In the genomic region with DNA sequence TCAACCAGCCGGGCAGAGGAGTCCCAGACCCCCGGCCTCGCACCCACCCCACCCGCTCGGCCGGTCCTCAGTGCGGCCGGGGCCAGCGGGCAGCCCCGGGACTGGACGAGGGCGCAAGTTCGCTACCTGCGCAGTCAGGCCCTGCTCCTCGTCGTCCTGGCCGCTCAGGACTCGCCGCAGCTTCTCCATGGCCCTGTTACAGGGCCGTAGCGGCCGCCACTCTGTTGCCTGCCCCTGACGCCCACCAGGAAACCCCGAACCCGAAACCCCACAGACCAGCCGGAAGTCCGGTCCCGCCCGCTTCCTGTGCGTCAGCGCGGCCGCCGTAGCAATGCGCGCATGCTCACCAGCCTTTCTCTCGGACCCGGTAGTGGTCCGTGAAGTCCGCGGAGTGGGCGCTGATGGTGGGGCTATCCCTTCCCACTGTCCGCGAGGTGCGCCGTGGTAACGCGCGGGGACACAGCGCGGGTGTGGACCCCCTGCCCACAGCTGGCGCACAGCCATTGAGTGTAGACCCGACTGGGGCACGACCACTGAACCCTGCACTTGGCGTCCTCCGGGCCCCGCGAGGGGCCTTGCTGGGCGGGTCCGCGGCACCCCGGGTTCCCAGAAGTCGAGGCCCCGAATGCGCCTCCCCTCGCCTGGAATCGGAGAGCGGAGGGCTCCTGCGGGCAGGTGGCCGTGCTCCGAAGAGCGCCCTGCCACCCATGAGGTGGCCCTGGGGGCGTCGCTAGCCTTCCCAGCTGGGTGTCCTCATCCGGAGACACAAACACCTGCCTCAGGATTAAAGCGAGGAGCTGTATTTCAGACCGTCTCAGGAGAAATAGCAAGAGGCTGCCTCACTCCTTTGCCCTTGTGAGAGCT, we compare ENCODE assay signal across 8 cellular contexts. TPM values are rescaled to one million over a fixed set of nuclear protein-coding genes. Genes with fewer than 3 reads are reported as not detected.
A peak's percentile ranks its signal among the peaks of the same experiment; 100 is the strongest.
DNase-seq lines count a peak whose midpoint lies in the region; ATAC-seq and TF ChIP-seq lines count a peak whose summit lies in the region.

Gene SFT2D1 (minus strand): TSS at position 253 of the 864 bp plus-strand sequence. CDS start 64 bp downstream, at position 189.

- no peaks in the 10 kb centered on the region for H3K9me3 ChIP-seq in OCI-LY1 (ENCODE audit: low read length)

- no peak for TF ChIP-seq CTCF in OCI-LY1 (IDR thresholded peaks at IDR 0.05; ENCODE audit: low read length)

- H3F3A ChIP-seq in OCI-LY1 (ENCODE audit: insufficient read depth, low read length) = no peaks in the 10 kb centered on the region

- peaks cover 11% of the 10 kb centered on the region; the same call in 1 of the 2 replicates for H3K36me3 ChIP-seq in OCI-LY1 (ENCODE audit: insufficient read depth, low read length)

- DNase-seq in COLO829 (ENCODE audit: low spot score) (peak; percentile 73), HPDE6-E6E7 (ENCODE audit: extremely low spot score) (peak; percentile 71), activated T-cell treated with anti-CD3 and anti-CD28 coated beads for 1 hour (ENCODE audit: low read depth) (peak; percentile 55), epithelial cell of prostate (ENCODE audit: low read depth, low spot score) (no peak), mucosa of gallbladder (ENCODE audit: low spot score) (peak; percentile 87)
- peak; percentile 80 for DNase-seq in stimulated activated CD8-positive, alpha-beta memory T cell treated with anti-CD3 and anti-CD28 coated beads, Interleukin-4, amount 100 ng/mL, for 24 hours (ENCODE audit: low read depth)

- H3K27ac ChIP-seq in OCI-LY1 (ENCODE audit: low read depth, low read length, poor library complexity, severe bottlenecking) (peak within 1 kb of the TSS; percentile 35), epithelial cell of prostate (peak within 1 kb of the TSS; percentile 67)

- H3K4me3 ChIP-seq in OCI-LY1 (ENCODE audit: low read depth, low read length, poor library complexity, severe bottlenecking) = peak within 1 kb of the TSS; percentile 95

- ATAC-seq in GM19467 (IDR thresholded peaks at IDR 0.05; ENCODE audit: unreplicated experiment) = peak; percentile 90

- peaks cover 36% of the 10 kb centered on the region for H3K4me1 ChIP-seq in OCI-LY1 (ENCODE audit: insufficient read depth, low read length, severe bottlenecking)

- H3K4me2 ChIP-seq in OCI-LY1 (ENCODE audit: low read length) = peak within 1 kb of the TSS; percentile 89

- H3K9ac ChIP-seq in OCI-LY1 (ENCODE audit: low read length) = peak within 1 kb of the TSS; percentile 92

- no peak within 1 kb of the TSS for H2AFZ ChIP-seq in OCI-LY1 (ENCODE audit: low read length)

- peaks cover 25% of the 10 kb centered on the region for H3K79me2 ChIP-seq in OCI-LY1 (ENCODE audit: insufficient read depth, low read length)

- no peaks in the 10 kb centered on the region for H3K27me3 ChIP-seq in OCI-LY1 (ENCODE audit: insufficient read depth, low read length)

- H4K20me1 ChIP-seq in OCI-LY1 (ENCODE audit: insufficient read depth, low read length) = no peaks in the 10 kb centered on the region

- H3K9me2 ChIP-seq in OCI-LY1 (ENCODE audit: low read depth, low read length) = no peaks in the 10 kb centered on the region

RNA-seq across cellular contexts. Expression of gene SFT2D1, which starts in this region (rescaled TPM):
- total RNA-seq in mucosa of gallbladder = 43.9 TPM
